ENCODE assay signal across 1 cellular context in the genomic region with DNA sequence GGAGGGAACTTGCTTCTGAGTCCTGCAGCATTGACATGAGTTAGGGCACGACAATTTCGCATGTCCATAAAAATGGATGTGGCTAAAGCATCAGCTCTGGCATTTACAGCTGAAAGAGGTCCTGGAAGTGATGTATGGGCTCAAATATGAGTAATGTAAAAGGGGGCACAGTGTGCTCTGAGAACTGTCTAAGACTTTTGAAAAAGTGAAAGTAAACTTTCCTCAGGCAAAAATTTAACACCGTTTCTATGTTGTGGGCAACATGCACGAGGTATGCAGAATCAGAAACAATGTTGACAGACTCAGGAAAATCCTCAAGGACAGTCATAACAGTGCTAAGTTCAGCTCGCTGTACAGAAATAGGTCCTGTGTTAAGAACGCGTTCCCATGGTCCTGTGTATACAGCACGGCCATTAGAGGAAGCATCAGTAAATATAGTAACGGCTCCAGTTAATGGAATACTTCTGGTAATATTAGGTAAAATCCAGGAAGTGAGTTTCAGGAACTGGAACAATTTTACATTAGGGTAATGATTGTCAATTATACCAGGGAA.
A peak's percentile ranks its signal among the peaks of the same experiment; 100 is the strongest.
TF ChIP-seq lines count a peak whose summit lies in the region.

No MANE protein-coding gene starts in this region.

TF ChIP-seq in HepG2, 621 proteins besides CTCF, POLR2A, EP300 and RAD21 (continues in another document):
- TF ChIP-seq SOX5 (CRISPR knock-in tag; IDR thresholded peaks at IDR 0.05; ENCODE audit: borderline replicate concordance): peak; percentile 58; the same call in 1 of the 2 replicates
- no peak for TF ChIP-seq PHB2 (IDR thresholded peaks at IDR 0.05; ENCODE audit: partially characterized antibody)
- TF ChIP-seq YEATS2 (CRISPR knock-in tag; IDR thresholded peaks at IDR 0.05; ENCODE audit: borderline replicate concordance): no peak; the same call in 1 of the 2 replicates
- TF ChIP-seq ZNF792 (CRISPR knock-in tag; IDR thresholded peaks at IDR 0.05): 0 out of 2 replicates have a peak, but pooled peaks have one; percentile 27
- TF ChIP-seq, protein P1, sequence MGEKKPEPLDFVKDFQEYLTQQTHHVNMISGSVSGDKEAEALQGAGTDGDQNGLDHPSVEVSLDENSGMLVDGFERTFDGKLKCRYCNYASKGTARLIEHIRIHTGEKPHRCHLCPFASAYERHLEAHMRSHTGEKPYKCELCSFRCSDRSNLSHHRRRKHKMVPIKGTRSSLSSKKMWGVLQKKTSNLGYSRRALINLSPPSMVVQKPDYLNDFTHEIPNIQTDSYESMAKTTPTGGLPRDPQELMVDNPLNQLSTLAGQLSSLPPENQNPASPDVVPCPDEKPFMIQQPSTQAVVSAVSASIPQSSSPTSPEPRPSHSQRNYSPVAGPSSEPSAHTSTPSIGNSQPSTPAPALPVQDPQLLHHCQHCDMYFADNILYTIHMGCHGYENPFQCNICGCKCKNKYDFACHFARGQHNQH (CRISPR knock-in tag; IDR thresholded peaks at IDR 0.05): peak; percentile 58; the same call in 1 of the 2 replicates
- no peak for TF ChIP-seq KMT2B (CRISPR knock-in tag; IDR thresholded peaks at IDR 0.05)
- no peak for TF ChIP-seq ZKSCAN5 (CRISPR knock-in tag; IDR thresholded peaks at IDR 0.05)
- TF ChIP-seq EED (CRISPR knock-in tag; IDR thresholded peaks at IDR 0.05): no peak
- no peak for TF ChIP-seq WIZ (CRISPR knock-in tag; IDR thresholded peaks at IDR 0.05)
- TF ChIP-seq, protein P2, sequence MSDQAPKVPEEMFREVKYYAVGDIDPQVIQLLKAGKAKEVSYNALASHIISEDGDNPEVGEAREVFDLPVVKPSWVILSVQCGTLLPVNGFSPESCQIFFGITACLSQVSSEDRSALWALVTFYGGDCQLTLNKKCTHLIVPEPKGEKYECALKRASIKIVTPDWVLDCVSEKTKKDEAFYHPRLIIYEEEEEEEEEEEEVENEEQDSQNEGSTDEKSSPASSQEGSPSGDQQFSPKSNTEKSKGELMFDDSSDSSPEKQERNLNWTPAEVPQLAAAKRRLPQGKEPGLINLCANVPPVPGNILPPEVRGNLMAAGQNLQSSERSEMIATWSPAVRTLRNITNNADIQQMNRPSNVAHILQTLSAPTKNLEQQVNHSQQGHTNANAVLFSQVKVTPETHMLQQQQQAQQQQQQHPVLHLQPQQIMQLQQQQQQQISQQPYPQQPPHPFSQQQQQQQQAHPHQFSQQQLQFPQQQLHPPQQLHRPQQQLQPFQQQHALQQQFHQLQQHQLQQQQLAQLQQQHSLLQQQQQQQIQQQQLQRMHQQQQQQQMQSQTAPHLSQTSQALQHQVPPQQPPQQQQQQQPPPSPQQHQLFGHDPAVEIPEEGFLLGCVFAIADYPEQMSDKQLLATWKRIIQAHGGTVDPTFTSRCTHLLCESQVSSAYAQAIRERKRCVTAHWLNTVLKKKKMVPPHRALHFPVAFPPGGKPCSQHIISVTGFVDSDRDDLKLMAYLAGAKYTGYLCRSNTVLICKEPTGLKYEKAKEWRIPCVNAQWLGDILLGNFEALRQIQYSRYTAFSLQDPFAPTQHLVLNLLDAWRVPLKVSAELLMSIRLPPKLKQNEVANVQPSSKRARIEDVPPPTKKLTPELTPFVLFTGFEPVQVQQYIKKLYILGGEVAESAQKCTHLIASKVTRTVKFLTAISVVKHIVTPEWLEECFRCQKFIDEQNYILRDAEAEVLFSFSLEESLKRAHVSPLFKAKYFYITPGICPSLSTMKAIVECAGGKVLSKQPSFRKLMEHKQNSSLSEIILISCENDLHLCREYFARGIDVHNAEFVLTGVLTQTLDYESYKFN (CRISPR knock-in tag; conservative IDR thresholded peaks at IDR 0.05): peak; percentile 77
- no peak for TF ChIP-seq ZNF343 (CRISPR knock-in tag; IDR thresholded peaks at IDR 0.05)
- no peak for TF ChIP-seq LCORL (IDR thresholded peaks at IDR 0.05)
- 0 out of 2 replicates have a peak, but pooled peaks have one; percentile 28 for TF ChIP-seq LCORL (CRISPR knock-in tag; IDR thresholded peaks at IDR 0.05)
- peak; percentile 64 for TF ChIP-seq RARA (CRISPR knock-in tag; IDR thresholded peaks at IDR 0.05)
- peak; percentile 61 for TF ChIP-seq ELF1 (CRISPR knock-in tag; IDR thresholded peaks at IDR 0.05)
- no peak for TF ChIP-seq ZNF878 (CRISPR knock-in tag; IDR thresholded peaks at IDR 0.05)
- TF ChIP-seq RCOR2 (CRISPR knock-in tag; IDR thresholded peaks at IDR 0.05): peak; percentile 66; the same call in 1 of the 2 replicates
- TF ChIP-seq NCOA2 (CRISPR knock-in tag; IDR thresholded peaks at IDR 0.05): peak; percentile 76
- TF ChIP-seq ZFP1 (CRISPR knock-in tag; IDR thresholded peaks at IDR 0.05): 0 out of 2 replicates have a peak, but pooled peaks have one; percentile 19
- no peak for TF ChIP-seq ZBTB8A (CRISPR knock-in tag; IDR thresholded peaks at IDR 0.05; ENCODE audit: borderline replicate concordance, low read depth)
- TF ChIP-seq KLF6 (CRISPR knock-in tag; IDR thresholded peaks at IDR 0.05): no peak
- TF ChIP-seq, protein P3, sequence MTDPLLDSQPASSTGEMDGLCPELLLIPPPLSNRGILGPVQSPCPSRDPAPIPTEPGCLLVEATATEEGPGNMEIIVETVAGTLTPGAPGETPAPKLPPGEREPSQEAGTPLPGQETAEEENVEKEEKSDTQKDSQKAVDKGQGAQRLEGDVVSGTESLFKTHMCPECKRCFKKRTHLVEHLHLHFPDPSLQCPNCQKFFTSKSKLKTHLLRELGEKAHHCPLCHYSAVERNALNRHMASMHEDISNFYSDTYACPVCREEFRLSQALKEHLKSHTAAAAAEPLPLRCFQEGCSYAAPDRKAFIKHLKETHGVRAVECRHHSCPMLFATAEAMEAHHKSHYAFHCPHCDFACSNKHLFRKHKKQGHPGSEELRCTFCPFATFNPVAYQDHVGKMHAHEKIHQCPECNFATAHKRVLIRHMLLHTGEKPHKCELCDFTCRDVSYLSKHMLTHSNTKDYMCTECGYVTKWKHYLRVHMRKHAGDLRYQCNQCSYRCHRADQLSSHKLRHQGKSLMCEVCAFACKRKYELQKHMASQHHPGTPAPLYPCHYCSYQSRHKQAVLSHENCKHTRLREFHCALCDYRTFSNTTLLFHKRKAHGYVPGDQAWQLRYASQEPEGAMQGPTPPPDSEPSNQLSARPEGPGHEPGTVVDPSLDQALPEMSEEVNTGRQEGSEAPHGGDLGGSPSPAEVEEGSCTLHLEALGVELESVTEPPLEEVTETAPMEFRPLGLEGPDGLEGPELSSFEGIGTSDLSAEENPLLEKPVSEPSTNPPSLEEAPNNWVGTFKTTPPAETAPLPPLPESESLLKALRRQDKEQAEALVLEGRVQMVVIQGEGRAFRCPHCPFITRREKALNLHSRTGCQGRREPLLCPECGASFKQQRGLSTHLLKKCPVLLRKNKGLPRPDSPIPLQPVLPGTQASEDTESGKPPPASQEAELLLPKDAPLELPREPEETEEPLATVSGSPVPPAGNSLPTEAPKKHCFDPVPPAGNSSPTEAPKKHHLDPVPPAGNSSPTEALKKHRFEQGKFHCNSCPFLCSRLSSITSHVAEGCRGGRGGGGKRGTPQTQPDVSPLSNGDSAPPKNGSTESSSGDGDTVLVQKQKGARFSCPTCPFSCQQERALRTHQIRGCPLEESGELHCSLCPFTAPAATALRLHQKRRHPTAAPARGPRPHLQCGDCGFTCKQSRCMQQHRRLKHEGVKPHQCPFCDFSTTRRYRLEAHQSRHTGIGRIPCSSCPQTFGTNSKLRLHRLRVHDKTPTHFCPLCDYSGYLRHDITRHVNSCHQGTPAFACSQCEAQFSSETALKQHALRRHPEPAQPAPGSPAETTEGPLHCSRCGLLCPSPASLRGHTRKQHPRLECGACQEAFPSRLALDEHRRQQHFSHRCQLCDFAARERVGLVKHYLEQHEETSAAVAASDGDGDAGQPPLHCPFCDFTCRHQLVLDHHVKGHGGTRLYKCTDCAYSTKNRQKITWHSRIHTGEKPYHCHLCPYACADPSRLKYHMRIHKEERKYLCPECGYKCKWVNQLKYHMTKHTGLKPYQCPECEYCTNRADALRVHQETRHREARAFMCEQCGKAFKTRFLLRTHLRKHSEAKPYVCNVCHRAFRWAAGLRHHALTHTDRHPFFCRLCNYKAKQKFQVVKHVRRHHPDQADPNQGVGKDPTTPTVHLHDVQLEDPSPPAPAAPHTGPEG (CRISPR knock-in tag; IDR thresholded peaks at IDR 0.05): no peak
- TF ChIP-seq ZNF570 (CRISPR knock-in tag; IDR thresholded peaks at IDR 0.05; ENCODE audit: borderline replicate concordance): no peak
- TF ChIP-seq ZSCAN30 (CRISPR knock-in tag; IDR thresholded peaks at IDR 0.05): no peak
- no peak for TF ChIP-seq ZNF672 (CRISPR knock-in tag; IDR thresholded peaks at IDR 0.05)
- TF ChIP-seq TEAD3 (CRISPR knock-in tag; optimal IDR thresholded peaks at IDR 0.05; ENCODE audit: borderline replicate concordance): peak; percentile 82
- TF ChIP-seq, protein P4, sequence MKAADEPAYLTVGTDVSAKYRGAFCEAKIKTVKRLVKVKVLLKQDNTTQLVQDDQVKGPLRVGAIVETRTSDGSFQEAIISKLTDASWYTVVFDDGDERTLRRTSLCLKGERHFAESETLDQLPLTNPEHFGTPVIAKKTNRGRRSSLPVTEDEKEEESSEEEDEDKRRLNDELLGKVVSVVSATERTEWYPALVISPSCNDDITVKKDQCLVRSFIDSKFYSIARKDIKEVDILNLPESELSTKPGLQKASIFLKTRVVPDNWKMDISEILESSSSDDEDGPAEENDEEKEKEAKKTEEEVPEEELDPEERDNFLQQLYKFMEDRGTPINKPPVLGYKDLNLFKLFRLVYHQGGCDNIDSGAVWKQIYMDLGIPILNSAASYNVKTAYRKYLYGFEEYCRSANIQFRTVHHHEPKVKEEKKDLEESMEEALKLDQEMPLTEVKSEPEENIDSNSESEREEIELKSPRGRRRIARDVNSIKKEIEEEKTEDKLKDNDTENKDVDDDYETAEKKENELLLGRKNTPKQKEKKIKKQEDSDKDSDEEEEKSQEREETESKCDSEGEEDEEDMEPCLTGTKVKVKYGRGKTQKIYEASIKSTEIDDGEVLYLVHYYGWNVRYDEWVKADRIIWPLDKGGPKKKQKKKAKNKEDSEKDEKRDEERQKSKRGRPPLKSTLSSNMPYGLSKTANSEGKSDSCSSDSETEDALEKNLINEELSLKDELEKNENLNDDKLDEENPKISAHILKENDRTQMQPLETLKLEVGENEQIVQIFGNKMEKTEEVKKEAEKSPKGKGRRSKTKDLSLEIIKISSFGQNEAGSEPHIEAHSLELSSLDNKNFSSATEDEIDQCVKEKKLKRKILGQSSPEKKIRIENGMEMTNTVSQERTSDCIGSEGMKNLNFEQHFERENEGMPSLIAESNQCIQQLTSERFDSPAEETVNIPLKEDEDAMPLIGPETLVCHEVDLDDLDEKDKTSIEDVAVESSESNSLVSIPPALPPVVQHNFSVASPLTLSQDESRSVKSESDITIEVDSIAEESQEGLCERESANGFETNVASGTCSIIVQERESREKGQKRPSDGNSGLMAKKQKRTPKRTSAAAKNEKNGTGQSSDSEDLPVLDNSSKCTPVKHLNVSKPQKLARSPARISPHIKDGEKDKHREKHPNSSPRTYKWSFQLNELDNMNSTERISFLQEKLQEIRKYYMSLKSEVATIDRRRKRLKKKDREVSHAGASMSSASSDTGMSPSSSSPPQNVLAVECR (CRISPR knock-in tag; IDR thresholded peaks at IDR 0.05; ENCODE audit: borderline replicate concordance): no peak
- TF ChIP-seq, protein P5, sequence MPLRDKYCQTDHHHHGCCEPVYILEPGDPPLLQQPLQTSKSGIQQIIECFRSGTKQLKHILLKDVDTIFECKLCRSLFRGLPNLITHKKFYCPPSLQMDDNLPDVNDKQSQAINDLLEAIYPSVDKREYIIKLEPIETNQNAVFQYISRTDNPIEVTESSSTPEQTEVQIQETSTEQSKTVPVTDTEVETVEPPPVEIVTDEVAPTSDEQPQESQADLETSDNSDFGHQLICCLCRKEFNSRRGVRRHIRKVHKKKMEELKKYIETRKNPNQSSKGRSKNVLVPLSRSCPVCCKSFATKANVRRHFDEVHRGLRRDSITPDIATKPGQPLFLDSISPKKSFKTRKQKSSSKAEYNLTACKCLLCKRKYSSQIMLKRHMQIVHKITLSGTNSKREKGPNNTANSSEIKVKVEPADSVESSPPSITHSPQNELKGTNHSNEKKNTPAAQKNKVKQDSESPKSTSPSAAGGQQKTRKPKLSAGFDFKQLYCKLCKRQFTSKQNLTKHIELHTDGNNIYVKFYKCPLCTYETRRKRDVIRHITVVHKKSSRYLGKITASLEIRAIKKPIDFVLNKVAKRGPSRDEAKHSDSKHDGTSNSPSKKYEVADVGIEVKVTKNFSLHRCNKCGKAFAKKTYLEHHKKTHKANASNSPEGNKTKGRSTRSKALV (CRISPR knock-in tag; IDR thresholded peaks at IDR 0.05): no peak
- TF ChIP-seq, protein P6, sequence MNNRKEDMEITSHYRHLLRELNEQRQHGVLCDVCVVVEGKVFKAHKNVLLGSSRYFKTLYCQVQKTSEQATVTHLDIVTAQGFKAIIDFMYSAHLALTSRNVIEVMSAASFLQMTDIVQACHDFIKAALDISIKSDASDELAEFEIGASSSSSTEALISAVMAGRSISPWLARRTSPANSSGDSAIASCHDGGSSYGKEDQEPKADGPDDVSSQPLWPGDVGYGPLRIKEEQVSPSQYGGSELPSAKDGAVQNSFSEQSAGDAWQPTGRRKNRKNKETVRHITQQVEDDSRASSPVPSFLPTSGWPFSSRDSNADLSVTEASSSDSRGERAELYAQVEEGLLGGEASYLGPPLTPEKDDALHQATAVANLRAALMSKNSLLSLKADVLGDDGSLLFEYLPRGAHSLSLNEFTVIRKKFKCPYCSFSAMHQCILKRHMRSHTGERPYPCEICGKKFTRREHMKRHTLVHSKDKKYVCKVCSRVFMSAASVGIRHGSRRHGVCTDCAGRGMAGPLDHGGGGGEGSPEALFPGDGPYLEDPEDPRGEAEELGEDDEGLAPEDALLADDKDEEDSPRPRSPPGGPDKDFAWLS (CRISPR knock-in tag; IDR thresholded peaks at IDR 0.05; ENCODE audit: borderline replicate concordance): no peak
- TF ChIP-seq DR1 (CRISPR knock-in tag; IDR thresholded peaks at IDR 0.05): no peak
- TF ChIP-seq, protein P7, sequence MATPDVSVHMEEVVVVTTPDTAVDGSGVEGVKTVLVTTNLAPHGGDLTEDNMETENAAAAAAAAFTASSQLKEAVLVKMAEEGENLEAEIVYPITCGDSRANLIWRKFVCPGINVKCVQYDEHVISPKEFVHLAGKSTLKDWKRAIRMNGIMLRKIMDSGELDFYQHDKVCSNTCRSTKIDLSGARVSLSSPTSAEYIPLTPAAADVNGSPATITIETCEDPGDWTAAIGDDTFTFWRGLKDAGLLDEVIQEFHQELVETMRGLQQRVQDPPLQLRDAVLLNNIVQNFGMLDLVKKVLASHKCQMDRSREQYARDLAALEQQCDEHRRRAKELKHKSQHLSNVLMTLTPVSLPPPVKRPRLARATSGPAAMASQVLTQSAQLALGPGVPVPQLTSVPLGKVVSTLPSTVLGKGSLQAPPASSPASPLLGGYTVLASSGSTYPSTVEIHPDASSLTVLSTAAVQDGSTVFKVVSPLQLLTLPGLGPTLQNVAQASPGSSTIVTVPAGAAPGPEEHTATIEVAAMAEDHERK (CRISPR knock-in tag; IDR thresholded peaks at IDR 0.05; ENCODE audit: low read depth): no peak
- TF ChIP-seq ZNF432 (CRISPR knock-in tag; IDR thresholded peaks at IDR 0.05; ENCODE audit: borderline replicate concordance): no peak
- TF ChIP-seq, protein P8, sequence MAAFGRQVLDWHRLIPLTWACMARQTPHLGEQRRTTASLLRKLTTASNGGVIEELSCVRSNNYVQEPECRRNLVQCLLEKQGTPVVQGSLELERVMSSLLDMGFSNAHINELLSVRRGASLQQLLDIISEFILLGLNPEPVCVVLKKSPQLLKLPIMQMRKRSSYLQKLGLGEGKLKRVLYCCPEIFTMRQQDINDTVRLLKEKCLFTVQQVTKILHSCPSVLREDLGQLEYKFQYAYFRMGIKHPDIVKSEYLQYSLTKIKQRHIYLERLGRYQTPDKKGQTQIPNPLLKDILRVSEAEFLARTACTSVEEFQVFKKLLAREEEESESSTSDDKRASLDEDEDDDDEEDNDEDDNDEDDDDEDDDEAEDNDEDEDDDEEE (CRISPR knock-in tag; IDR thresholded peaks at IDR 0.05): no peak
- TF ChIP-seq ZNF136 (CRISPR knock-in tag; IDR thresholded peaks at IDR 0.05; ENCODE audit: low read depth): 0 out of 2 replicates have a peak, but pooled peaks have one; percentile 38
- peak; percentile 60; the same call in 1 of the 2 replicates for TF ChIP-seq NCOR1 (IDR thresholded peaks at IDR 0.05; ENCODE audit: borderline replicate concordance, low read length)
